1 cellular context compared by ENCODE assay signal in the genomic region with DNA sequence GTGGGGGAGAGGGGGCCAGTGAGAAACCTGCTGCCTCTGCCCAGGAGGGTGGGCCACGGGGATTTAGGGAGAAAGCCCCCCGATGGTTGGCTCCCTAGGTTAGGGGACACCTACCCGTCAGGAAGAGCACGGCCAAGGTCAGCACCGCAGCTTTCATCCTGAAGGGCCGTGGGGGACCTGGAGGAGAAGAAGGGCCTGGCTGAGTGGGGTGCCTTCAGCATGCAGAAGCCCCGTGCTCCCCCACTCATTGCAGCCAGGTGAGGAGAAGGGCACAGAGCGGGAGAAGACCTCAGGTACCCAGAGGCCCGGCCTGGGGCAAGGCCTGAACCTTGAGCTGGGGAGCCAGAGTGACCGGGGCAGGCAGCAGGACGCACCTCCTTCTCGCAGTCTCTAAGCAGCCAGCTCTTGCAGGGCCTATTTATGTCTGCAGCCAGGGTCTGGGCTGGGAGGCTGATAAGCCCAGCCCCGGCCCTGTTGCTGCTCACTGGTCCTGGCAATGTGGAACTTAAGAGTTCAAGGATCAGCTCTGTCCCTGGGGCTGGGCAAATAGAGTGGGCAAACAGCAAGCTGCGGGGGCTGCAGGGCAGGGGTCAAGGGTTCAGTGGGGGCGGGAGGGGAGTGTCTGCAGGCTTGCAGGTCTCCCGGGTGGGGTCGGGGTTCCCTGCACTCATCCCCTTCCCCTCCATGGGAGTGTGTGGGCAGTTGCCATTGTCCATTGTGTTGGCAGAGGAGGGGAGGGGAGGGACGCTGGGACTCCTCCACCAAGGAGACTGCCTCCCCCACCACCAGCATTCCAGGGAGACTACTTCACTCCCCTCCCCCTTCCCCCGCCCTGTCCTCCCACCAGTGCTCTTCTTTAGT.
TF ChIP-seq lines count a peak whose summit lies in the region.

A gene (minus strand): TSS at position 392 of the 861 bp plus-strand sequence. CDS start 235 bp downstream, at position 157.

TF ChIP-seq in HepG2, 621 proteins besides CTCF, POLR2A, EP300 and RAD21 (continued from another document and continues in another):
- TF ChIP-seq, protein P1, sequence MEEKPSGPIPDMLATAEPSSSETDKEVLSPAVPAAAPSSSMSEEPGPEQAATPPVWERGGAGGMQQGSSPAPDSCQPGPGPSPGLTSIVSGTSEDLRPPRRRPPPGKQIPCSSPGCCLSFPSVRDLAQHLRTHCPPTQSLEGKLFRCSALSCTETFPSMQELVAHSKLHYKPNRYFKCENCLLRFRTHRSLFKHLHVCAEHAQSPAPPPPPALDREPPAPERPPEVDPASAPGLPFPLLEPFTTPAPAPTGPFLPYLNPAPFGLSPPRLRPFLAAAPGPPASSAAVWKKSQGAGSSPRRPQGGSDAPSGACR (CRISPR knock-in tag; IDR thresholded peaks at IDR 0.05), result peak; percentile 84
- TF ChIP-seq, protein P2, sequence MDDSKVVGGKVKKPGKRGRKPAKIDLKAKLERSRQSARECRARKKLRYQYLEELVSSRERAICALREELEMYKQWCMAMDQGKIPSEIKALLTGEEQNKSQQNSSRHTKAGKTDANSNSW (CRISPR knock-in tag; IDR thresholded peaks at IDR 0.05; ENCODE audit: borderline replicate concordance), result peak; percentile 54; the same call in 1 of the 2 replicates
- TF ChIP-seq SKI (IDR thresholded peaks at IDR 0.05; ENCODE audit: partially characterized antibody) (peak; percentile 95), FOXA3 (CRISPR knock-in tag; IDR thresholded peaks at IDR 0.05) (peak; percentile 89), ZFP36L1 (CRISPR knock-in tag; IDR thresholded peaks at IDR 0.05) (0 out of 2 replicates have a peak, but pooled peaks have one; percentile 38), ZNF292 (CRISPR knock-in tag; IDR thresholded peaks at IDR 0.05; ENCODE audit: borderline replicate concordance, low read depth) (peak; percentile 47; the same call in 1 of the 2 replicates), RBM39 (IDR thresholded peaks at IDR 0.05; ENCODE audit: low read depth, low read length, poor library complexity, severe bottlenecking) (peak; percentile 94), ZNF101 (CRISPR knock-in tag; IDR thresholded peaks at IDR 0.05; ENCODE audit: borderline replicate concordance, low read depth) (peak; percentile 72; the same call in 1 of the 2 replicates), ZFP90 (CRISPR knock-in tag; IDR thresholded peaks at IDR 0.05; ENCODE audit: borderline replicate concordance) (peak; percentile 82; the same call in 1 of the 2 replicates), ZNF598 (CRISPR knock-in tag; IDR thresholded peaks at IDR 0.05; ENCODE audit: borderline replicate concordance) (peak; percentile 32), RXRA (CRISPR knock-in tag; IDR thresholded peaks at IDR 0.05) (peak; percentile 98), GTF3A (CRISPR knock-in tag; conservative IDR thresholded peaks at IDR 0.05) (0 out of 2 replicates have a peak, but pooled peaks have one; percentile 39), ZNF564 (CRISPR knock-in tag; IDR thresholded peaks at IDR 0.05) (no peak), ZNF768 (CRISPR knock-in tag; IDR thresholded peaks at IDR 0.05) (no peak), ZNF782 (CRISPR knock-in tag; IDR thresholded peaks at IDR 0.05; ENCODE audit: borderline replicate concordance) (peak; percentile 85; the same call in 1 of the 2 replicates), ZEB1 (IDR thresholded peaks at IDR 0.05; ENCODE audit: insufficient replicate concordance, low read depth) (no peak), HHEX (CRISPR knock-in tag; IDR thresholded peaks at IDR 0.05) (peak; percentile 51; the same call in 1 of the 2 replicates), ETV6 (CRISPR knock-in tag; conservative IDR thresholded peaks at IDR 0.05) (no peak), ZNF430 (CRISPR knock-in tag; IDR thresholded peaks at IDR 0.05) (0 out of 2 replicates have a peak, but pooled peaks have one; percentile 76), GZF1 (CRISPR knock-in tag; IDR thresholded peaks at IDR 0.05) (no peak), CC2D1A (CRISPR knock-in tag; IDR thresholded peaks at IDR 0.05) (no peak; the same call in 1 of the 2 replicates), NFKBIZ (CRISPR knock-in tag; IDR thresholded peaks at IDR 0.05) (no peak), DMAP1 (CRISPR knock-in tag; IDR thresholded peaks at IDR 0.05) (peak; percentile 75), ZNF468 (CRISPR knock-in tag; IDR thresholded peaks at IDR 0.05) (no peak), ZNF234 (CRISPR knock-in tag; conservative IDR thresholded peaks at IDR 0.05) (no peak), ZBTB8A (CRISPR knock-in tag; IDR thresholded peaks at IDR 0.05; ENCODE audit: borderline replicate concordance, low read depth) (no peak; the same call in 1 of the 2 replicates), MAFK (conservative IDR thresholded peaks at IDR 0.05 in 1 of 2, IDR thresholded peaks at IDR 0.05 in 1 of 2; ENCODE audit: low read length in 2 of 2) (0 out of 4 replicates have a peak, but pooled peaks of 1 of the 2 experiments have one; percentile 18), SAFB2 (CRISPR knock-in tag; IDR thresholded peaks at IDR 0.05; ENCODE audit: borderline replicate concordance, low read depth) (no peak; the same call in 1 of the 2 replicates), PHF8 (CRISPR knock-in tag; IDR thresholded peaks at IDR 0.05) (peak; percentile 83)
- TF ChIP-seq, protein P3, sequence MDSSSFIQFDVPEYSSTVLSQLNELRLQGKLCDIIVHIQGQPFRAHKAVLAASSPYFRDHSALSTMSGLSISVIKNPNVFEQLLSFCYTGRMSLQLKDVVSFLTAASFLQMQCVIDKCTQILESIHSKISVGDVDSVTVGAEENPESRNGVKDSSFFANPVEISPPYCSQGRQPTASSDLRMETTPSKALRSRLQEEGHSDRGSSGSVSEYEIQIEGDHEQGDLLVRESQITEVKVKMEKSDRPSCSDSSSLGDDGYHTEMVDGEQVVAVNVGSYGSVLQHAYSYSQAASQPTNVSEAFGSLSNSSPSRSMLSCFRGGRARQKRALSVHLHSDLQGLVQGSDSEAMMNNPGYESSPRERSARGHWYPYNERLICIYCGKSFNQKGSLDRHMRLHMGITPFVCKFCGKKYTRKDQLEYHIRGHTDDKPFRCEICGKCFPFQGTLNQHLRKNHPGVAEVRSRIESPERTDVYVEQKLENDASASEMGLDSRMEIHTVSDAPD (CRISPR knock-in tag; IDR thresholded peaks at IDR 0.05), result peak; percentile 71; the same call in 1 of the 2 replicates
- TF ChIP-seq, protein P4, sequence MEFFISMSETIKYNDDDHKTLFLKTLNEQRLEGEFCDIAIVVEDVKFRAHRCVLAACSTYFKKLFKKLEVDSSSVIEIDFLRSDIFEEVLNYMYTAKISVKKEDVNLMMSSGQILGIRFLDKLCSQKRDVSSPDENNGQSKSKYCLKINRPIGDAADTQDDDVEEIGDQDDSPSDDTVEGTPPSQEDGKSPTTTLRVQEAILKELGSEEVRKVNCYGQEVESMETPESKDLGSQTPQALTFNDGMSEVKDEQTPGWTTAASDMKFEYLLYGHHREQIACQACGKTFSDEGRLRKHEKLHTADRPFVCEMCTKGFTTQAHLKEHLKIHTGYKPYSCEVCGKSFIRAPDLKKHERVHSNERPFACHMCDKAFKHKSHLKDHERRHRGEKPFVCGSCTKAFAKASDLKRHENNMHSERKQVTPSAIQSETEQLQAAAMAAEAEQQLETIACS (CRISPR knock-in tag; IDR thresholded peaks at IDR 0.05), result no peak
- TF ChIP-seq, protein P5, sequence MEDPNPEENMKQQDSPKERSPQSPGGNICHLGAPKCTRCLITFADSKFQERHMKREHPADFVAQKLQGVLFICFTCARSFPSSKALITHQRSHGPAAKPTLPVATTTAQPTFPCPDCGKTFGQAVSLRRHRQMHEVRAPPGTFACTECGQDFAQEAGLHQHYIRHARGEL (CRISPR knock-in tag; IDR thresholded peaks at IDR 0.05), result no peak
- TF ChIP-seq, protein P6, sequence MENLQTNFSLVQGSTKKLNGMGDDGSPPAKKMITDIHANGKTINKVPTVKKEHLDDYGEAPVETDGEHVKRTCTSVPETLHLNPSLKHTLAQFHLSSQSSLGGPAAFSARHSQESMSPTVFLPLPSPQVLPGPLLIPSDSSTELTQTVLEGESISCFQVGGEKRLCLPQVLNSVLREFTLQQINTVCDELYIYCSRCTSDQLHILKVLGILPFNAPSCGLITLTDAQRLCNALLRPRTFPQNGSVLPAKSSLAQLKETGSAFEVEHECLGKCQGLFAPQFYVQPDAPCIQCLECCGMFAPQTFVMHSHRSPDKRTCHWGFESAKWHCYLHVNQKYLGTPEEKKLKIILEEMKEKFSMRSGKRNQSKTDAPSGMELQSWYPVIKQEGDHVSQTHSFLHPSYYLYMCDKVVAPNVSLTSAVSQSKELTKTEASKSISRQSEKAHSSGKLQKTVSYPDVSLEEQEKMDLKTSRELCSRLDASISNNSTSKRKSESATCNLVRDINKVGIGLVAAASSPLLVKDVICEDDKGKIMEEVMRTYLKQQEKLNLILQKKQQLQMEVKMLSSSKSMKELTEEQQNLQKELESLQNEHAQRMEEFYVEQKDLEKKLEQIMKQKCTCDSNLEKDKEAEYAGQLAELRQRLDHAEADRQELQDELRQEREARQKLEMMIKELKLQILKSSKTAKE (CRISPR knock-in tag; IDR thresholded peaks at IDR 0.05; ENCODE audit: borderline replicate concordance), result peak; percentile 94
- TF ChIP-seq, protein P7, sequence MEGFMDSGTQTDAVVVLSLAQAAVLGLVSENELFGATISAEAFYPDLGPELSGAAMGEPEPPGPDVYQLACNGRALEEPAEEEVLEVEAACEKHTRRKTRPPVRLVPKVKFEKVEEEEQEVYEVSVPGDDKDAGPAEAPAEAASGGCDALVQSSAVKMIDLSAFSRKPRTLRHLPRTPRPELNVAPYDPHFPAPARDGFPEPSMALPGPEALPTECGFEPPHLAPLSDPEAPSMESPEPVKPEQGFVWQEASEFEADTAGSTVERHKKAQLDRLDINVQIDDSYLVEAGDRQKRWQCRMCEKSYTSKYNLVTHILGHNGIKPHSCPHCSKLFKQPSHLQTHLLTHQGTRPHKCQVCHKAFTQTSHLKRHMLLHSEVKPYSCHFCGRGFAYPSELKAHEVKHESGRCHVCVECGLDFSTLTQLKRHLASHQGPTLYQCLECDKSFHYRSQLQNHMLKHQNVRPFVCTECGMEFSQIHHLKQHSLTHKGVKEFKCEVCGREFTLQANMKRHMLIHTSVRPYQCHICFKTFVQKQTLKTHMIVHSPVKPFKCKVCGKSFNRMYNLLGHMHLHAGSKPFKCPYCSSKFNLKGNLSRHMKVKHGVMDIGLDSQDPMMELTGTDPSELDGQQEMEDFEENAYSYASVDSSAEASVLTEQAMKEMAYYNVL (CRISPR knock-in tag; IDR thresholded peaks at IDR 0.05; ENCODE audit: borderline replicate concordance), result peak; percentile 90; the same call in 1 of the 2 replicates
- TF ChIP-seq, protein P8, sequence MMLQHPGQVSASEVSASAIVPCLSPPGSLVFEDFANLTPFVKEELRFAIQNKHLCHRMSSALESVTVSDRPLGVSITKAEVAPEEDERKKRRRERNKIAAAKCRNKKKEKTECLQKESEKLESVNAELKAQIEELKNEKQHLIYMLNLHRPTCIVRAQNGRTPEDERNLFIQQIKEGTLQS (CRISPR knock-in tag; IDR thresholded peaks at IDR 0.05), result peak; percentile 4
- TF ChIP-seq, protein P9, sequence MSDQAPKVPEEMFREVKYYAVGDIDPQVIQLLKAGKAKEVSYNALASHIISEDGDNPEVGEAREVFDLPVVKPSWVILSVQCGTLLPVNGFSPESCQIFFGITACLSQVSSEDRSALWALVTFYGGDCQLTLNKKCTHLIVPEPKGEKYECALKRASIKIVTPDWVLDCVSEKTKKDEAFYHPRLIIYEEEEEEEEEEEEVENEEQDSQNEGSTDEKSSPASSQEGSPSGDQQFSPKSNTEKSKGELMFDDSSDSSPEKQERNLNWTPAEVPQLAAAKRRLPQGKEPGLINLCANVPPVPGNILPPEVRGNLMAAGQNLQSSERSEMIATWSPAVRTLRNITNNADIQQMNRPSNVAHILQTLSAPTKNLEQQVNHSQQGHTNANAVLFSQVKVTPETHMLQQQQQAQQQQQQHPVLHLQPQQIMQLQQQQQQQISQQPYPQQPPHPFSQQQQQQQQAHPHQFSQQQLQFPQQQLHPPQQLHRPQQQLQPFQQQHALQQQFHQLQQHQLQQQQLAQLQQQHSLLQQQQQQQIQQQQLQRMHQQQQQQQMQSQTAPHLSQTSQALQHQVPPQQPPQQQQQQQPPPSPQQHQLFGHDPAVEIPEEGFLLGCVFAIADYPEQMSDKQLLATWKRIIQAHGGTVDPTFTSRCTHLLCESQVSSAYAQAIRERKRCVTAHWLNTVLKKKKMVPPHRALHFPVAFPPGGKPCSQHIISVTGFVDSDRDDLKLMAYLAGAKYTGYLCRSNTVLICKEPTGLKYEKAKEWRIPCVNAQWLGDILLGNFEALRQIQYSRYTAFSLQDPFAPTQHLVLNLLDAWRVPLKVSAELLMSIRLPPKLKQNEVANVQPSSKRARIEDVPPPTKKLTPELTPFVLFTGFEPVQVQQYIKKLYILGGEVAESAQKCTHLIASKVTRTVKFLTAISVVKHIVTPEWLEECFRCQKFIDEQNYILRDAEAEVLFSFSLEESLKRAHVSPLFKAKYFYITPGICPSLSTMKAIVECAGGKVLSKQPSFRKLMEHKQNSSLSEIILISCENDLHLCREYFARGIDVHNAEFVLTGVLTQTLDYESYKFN (CRISPR knock-in tag; conservative IDR thresholded peaks at IDR 0.05), result peak; percentile 99
- TF ChIP-seq, protein P10, sequence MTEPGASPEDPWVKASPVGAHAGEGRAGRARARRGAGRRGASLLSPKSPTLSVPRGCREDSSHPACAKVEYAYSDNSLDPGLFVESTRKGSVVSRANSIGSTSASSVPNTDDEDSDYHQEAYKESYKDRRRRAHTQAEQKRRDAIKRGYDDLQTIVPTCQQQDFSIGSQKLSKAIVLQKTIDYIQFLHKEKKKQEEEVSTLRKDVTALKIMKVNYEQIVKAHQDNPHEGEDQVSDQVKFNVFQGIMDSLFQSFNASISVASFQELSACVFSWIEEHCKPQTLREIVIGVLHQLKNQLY (CRISPR knock-in tag; IDR thresholded peaks at IDR 0.05), result peak; percentile 82
- TF ChIP-seq, protein P11, sequence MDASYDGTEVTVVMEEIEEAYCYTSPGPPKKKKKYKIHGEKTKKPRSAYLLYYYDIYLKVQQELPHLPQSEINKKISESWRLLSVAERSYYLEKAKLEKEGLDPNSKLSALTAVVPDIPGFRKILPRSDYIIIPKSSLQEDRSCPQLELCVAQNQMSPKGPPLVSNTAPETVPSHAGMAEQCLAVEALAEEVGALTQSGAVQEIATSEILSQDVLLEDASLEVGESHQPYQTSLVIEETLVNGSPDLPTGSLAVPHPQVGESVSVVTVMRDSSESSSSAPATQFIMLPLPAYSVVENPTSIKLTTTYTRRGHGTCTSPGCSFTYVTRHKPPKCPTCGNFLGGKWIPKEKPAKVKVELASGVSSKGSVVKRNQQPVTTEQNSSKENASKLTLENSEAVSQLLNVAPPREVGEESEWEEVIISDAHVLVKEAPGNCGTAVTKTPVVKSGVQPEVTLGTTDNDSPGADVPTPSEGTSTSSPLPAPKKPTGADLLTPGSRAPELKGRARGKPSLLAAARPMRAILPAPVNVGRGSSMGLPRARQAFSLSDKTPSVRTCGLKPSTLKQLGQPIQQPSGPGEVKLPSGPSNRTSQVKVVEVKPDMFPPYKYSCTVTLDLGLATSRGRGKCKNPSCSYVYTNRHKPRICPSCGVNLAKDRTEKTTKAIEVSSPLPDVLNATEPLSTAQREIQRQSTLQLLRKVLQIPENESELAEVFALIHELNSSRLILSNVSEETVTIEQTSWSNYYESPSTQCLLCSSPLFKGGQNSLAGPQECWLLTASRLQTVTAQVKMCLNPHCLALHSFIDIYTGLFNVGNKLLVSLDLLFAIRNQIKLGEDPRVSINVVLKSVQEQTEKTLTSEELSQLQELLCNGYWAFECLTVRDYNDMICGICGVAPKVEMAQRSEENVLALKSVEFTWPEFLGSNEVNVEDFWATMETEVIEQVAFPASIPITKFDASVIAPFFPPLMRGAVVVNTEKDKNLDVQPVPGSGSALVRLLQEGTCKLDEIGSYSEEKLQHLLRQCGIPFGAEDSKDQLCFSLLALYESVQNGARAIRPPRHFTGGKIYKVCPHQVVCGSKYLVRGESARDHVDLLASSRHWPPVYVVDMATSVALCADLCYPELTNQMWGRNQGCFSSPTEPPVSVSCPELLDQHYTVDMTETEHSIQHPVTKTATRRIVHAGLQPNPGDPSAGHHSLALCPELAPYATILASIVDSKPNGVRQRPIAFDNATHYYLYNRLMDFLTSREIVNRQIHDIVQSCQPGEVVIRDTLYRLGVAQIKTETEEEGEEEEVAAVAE (CRISPR knock-in tag; IDR thresholded peaks at IDR 0.05; ENCODE audit: borderline replicate concordance), result peak; percentile 46; the same call in 1 of the 2 replicates
